Comparison of ENCODE assay signal across 22 cellular contexts in genomic region chr3:17162116-17162515, GRCh38.
"Had no signal": no experiment of that assay in that cellular context is flagged by ENCODE, and none has a peak within 500 bp of the region (broad histone marks: within the 10 kb centered on the region; RNA-seq: fewer than 3 reads in every experiment).

No MANE protein-coding gene starts in this region.

- H3K27ac ChIP-seq: esophagus muscularis mucosa, foreskin keratinocyte, lower lobe of right lung, neutrophil, sigmoid colon, tibial nerve, VCaP had no signal

- H3K9me3 ChIP-seq: esophagus muscularis mucosa, heart left ventricle, lower lobe of right lung, neutrophil, sigmoid colon, tibial nerve had no signal

- FAIRE-seq: small intestine, TTC549 had no signal

- H3K4me1 ChIP-seq: foreskin keratinocyte, lower lobe of right lung, sigmoid colon, tibial nerve had no signal

- H3K4me3 ChIP-seq: esophagus muscularis mucosa, heart left ventricle, lower lobe of right lung, sigmoid colon, tibial nerve had no signal

- ATAC-seq: activated naive CD8-positive, alpha-beta T cell treated with anti-CD3 and anti-CD28 coated beads, Interleukin-2, amount 50 U/mL, for 24 hours; foreskin keratinocyte; heart left ventricle; lower lobe of right lung; naive thymus-derived CD8-positive, alpha-beta T cell; stimulated activated naive B cell treated with anti-CD40 and anti-IgM and Interleukin-4, amounts not matched to agents 10 μg/mL and 1 μg/mL and 100 μg/mL, for 72 hours had no signal

- H3K27me3 ChIP-seq: esophagus muscularis mucosa, foreskin keratinocyte, heart left ventricle, neutrophil, sigmoid colon, tibial nerve had no signal

- DNase-seq: activated CD4-positive, alpha-beta T cell treated with anti-CD3 and anti-CD28 coated beads for 4 hours; activated CD4-positive, alpha-beta T cell treated with anti-CD3 and anti-CD28 coated beads, Interleukin-2, amount 50 U/mL, for 48 hours; activated naive CD8-positive, alpha-beta T cell treated with anti-CD3 and anti-CD28 coated beads, Interleukin-2, amount 50 U/mL, for 24 hours; activated T-cell treated with anti-CD3 and anti-CD28 coated beads, Interleukin-2, amount 50 U/mL, for 48 hours; amygdala; effector CD4-positive, alpha-beta T cell; foreskin keratinocyte; heart left ventricle; lower lobe of right lung; mesenchymal stem cell; naive thymus-derived CD8-positive, alpha-beta T cell; sigmoid colon; small intestine; stimulated activated CD4-positive, alpha-beta T cell treated with anti-CD3 and anti-CD28 coated beads, Interleukin-1b, Interleukin-23, amount 100 ng/mL, for 48 hours; stimulated activated CD4-positive, alpha-beta T cell treated with anti-CD3 and anti-CD28 coated beads, Interleukin-4, amount 100 ng/mL, for 4 hours; stimulated activated naive B cell treated with anti-CD40 and anti-IgM and Interleukin-4, amounts not matched to agents 10 μg/mL and 1 μg/mL and 100 μg/mL, for 72 hours; T-helper 9 cell had no signal
